11 cellular contexts compared by ENCODE assay signal in genomic region chr13:46050771-46051170, GRCh38. TPM values are rescaled to one million over a fixed set of nuclear protein-coding genes. Genes with fewer than 3 reads are reported as not detected.
DNase-seq lines count a peak whose midpoint lies in the region; ATAC-seq and TF ChIP-seq lines count a peak whose summit lies in the region.
"Had no signal": no experiment of that assay in that cellular context is flagged by ENCODE, and none has a peak within 500 bp of the region (broad histone marks: within the 10 kb centered on the region; RNA-seq: fewer than 3 reads in every experiment).

No MANE protein-coding gene starts in this region.

- H3K27me3 Mint-ChIP-seq in MCF 10A (ENCODE audit: insufficient read depth, unreplicated experiment) (no peaks in the 10 kb centered on the region), nephron progenitor cell (ENCODE audit: low read depth, poor library complexity) (peaks cover 6% of the 10 kb centered on the region)

- H3K9me3 ChIP-seq in Loucy (ENCODE audit: insufficient read depth, low read depth, low read length) = no peaks in the 10 kb centered on the region
- H3K9me3 ChIP-seq: vagina had no signal

- no peaks in the 10 kb centered on the region for H3K9me2 ChIP-seq in Loucy (replicated peaks; ENCODE audit: low read depth, low read length)

- H3K4me2 ChIP-seq in Loucy (ENCODE audit: low read depth, low read length, poor library complexity, severe bottlenecking) = peak overlapping the region; percentile 93

- no peaks in the 10 kb centered on the region for H3K36me3 ChIP-seq in GM06990 (ENCODE audit: control insufficient read depth, insufficient read depth, low read length)
- no peaks in the 10 kb centered on the region for H3K36me3 ChIP-seq in Loucy (ENCODE audit: insufficient read depth, low read length)
- H3K36me3 ChIP-seq: vagina had no signal

- H3K79me2 ChIP-seq in Loucy (ENCODE audit: insufficient read depth, low read length) = peaks cover 92% of the 10 kb centered on the region

- H3K27ac Mint-ChIP-seq in MCF 10A (ENCODE audit: low read depth, unreplicated experiment) (no peak overlapping the region), nephron progenitor cell (no peak overlapping the region)
- H3K27ac Mint-ChIP-seq: activated B cell treated with CpG ODN at 0.5 μM for 24 hours had no signal

- intact Hi-C loops in MCF 10A (cut with micrococcal nuclease) = no loop called here

- CTCF ChIA-PET in MCF 10A (lab: Yijun Ruan, JAX) = interaction anchor here (0.6 to 1.8 kb wide), 4 partner anchors 76 to 1004 kb away, joined by 3 to 6 read pairs (median 6); no protein-coding TSS in a partner anchor

- H3K9me3 Mint-ChIP-seq in MCF 10A (ENCODE audit: unreplicated experiment) (no peaks in the 10 kb centered on the region), nephron progenitor cell (no peaks in the 10 kb centered on the region)
- H3K9me3 Mint-ChIP-seq: activated B cell treated with CpG ODN at 0.5 μM for 24 hours had no signal

- peaks cover 3% of the 10 kb centered on the region; the same call in 1 of the 2 replicates for H3F3A ChIP-seq in Loucy (ENCODE audit: low read depth)

- peaks cover 15% of the 10 kb centered on the region for H3K4me1 Mint-ChIP-seq in MCF 10A (ENCODE audit: insufficient read depth, unreplicated experiment)
- H3K4me1 Mint-ChIP-seq in nephron progenitor cell = peaks cover 45% of the 10 kb centered on the region

- peaks cover 6% of the 10 kb centered on the region for H3K36me3 Mint-ChIP-seq in MCF 10A (ENCODE audit: insufficient read depth, unreplicated experiment)
- peaks cover 9% of the 10 kb centered on the region for H3K36me3 Mint-ChIP-seq in nephron progenitor cell (ENCODE audit: low read depth)

- no peak for ATAC-seq in HG02623 (IDR thresholded peaks at IDR 0.05; ENCODE audit: unreplicated experiment)
- no peak for ATAC-seq in GM19328 (IDR thresholded peaks at IDR 0.05; ENCODE audit: unreplicated experiment)

- peak overlapping the region; percentile 95 for H3K9ac ChIP-seq in Loucy (ENCODE audit: low read depth, low read length, poor library complexity, severe bottlenecking)

- TF ChIP-seq CTCF in GM06990 (IDR thresholded peaks at IDR 0.05; ENCODE audit: insufficient read depth, low read length, poor library complexity, severe bottlenecking) (no peak), Loucy (conservative IDR thresholded peaks at IDR 0.05; ENCODE audit: low read length) (no peak), MCF 10A (IDR thresholded peaks at IDR 0.05; ENCODE audit: unreplicated experiment) (no peak), nephron progenitor cell (IDR thresholded peaks at IDR 0.05) (no peak)

- BruUV-seq in MCF 10A (replicated peaks; lab: Mats Ljungman, UMichigan) = no TSS peak

- H3K4me1 ChIP-seq in Loucy (ENCODE audit: insufficient read depth, low read length, poor library complexity, severe bottlenecking) = peaks cover 62% of the 10 kb centered on the region

- no peak overlapping the region for H2AFZ ChIP-seq in Loucy (ENCODE audit: low read length)

- POLR2A ChIA-PET in MCF 10A (lab: Yijun Ruan, JAX) = interaction anchor here (0.6 to 1.4 kb wide), 7 partner anchors 11 to 878 kb away, joined by 3 to 6 read pairs (median 3); no protein-coding TSS in a partner anchor

- H3K4me3 ChIP-seq in GM06990 (replicated peaks; ENCODE audit: low read depth, low read length) = peak overlapping the region; percentile 80
- peak overlapping the region; percentile 96 for H3K4me3 ChIP-seq in Loucy (ENCODE audit: low read length, poor library complexity, severe bottlenecking)

- peaks cover 61% of the 10 kb centered on the region for H4K20me1 ChIP-seq in Loucy (ENCODE audit: insufficient read depth, low read length, poor library complexity, severe bottlenecking)

- H3K27me3 ChIP-seq in GM06990 (replicated peaks; ENCODE audit: control insufficient read depth, insufficient read depth, low read length) = no peaks in the 10 kb centered on the region
- H3K27me3 ChIP-seq in Loucy (ENCODE audit: insufficient read depth, low read length, poor library complexity, severe bottlenecking) = no peaks in the 10 kb centered on the region
- H3K27me3 ChIP-seq: vagina had no signal

- H3K4me3 Mint-ChIP-seq in MCF 10A (ENCODE audit: unreplicated experiment) = peak overlapping the region; percentile 92
- H3K4me3 Mint-ChIP-seq in nephron progenitor cell = peak overlapping the region; percentile 95

- no peak for DNase-seq in GM06990 (ENCODE audit: extremely low read depth, insufficient read length)
- DNase-seq in MCF 10A (ENCODE audit: unreplicated experiment) = no peak
- DNase-seq in nephron progenitor cell = no peak
- no peak for DNase-seq in NCI-H526 treated with DMSO at 0.1 percent for 48 hours (lab: John Stamatoyannopoulos, UW)
- DNase-seq: activated B cell treated with CpG ODN at 0.5 μM for 24 hours, NCI-H1105 treated with DMSO at 0.1 percent for 48 hours had no signal

RNA-seq across cellular contexts. Expression of gene ZC3H13, which starts 1.8 kb away (rescaled TPM):
- 33.9 and 39.0 TPM in 2 replicates for total RNA-seq in MCF 10A (2022)

RNA-seq across cellular contexts. Expression of gene CPB2, which starts 54.1 kb away (rescaled TPM):
- total RNA-seq in MCF 10A (2022) = not detected in 2 replicates
- total RNA-seq: activated B cell treated with CpG ODN at 0.5 μM for 24 hours, renal cortical epithelial cell, vagina had no signal
